18 cellular contexts compared by ENCODE assay signal in genomic region chr4:77787969-77788368, GRCh38. TPM values are rescaled to one million over a fixed set of nuclear protein-coding genes. Genes with fewer than 3 reads are reported as not detected.
DNase-seq lines count a peak whose midpoint lies in the region; ATAC-seq, FAIRE-seq and TF ChIP-seq lines count a peak whose summit lies in the region.
"Had no signal": no experiment of that assay in that cellular context is flagged by ENCODE, and none has a peak within 500 bp of the region (broad histone marks: within the 10 kb centered on the region; RNA-seq: fewer than 3 reads in every experiment).

No MANE protein-coding gene starts in this region.

- no peaks in the 10 kb centered on the region for H3K27me3 Mint-ChIP-seq in central memory CD8-positive, alpha-beta T cell
- H3K27me3 Mint-ChIP-seq: CD8-positive, alpha-beta memory T cell had no signal

- no peaks in the 10 kb centered on the region for H3K9me3 ChIP-seq in HepG2 (ENCODE audit: low read length)
- H3K9me3 ChIP-seq in right lobe of liver, result no peaks in the 10 kb centered on the region
- H3K9me3 ChIP-seq in SK-N-MC (ENCODE audit: low read depth, low read length), result no peaks in the 10 kb centered on the region
- no peaks in the 10 kb centered on the region for H3K9me3 ChIP-seq in MG63
- H3K9me3 ChIP-seq: BE2C, Caco-2 had no signal

- no peak overlapping the region for H3K27ac ChIP-seq in HepG2 (ENCODE audit: extremely low read length, insufficient read depth, low read length)
- no peak overlapping the region for H3K27ac ChIP-seq in right lobe of liver
- H3K27ac ChIP-seq in SK-N-MC, result peak overlapping the region; percentile 73
- H3K27ac ChIP-seq: C4-2B, GM23248 had no signal

- FAIRE-seq in HepG2 (lab: Jason Lieb, UNC), result no peak
- FAIRE-seq: H54, HTR-8/SVneo had no signal

- intact Hi-C loops in HepG2 (cut with micrococcal nuclease; ENCODE audit: unreplicated experiment), result no loop called here
- intact Hi-C loops in right lobe of liver (cut with DNase I), result no loop called here

- in situ Hi-C loops in HepG2 (cut with HindIII; ENCODE audit: extremely low pct_ligation_motif_present, low pct_unique_long_range_greater_than_20kb), result no loop called here

- TF ChIP-seq POLR2A in HepG2 (IDR thresholded peaks at IDR 0.05; ENCODE audit: insufficient read depth in 1 of 2, low read depth in 2 of 2, low read length in 2 of 2), result no peak
- TF ChIP-seq POLR2A in right lobe of liver (IDR thresholded peaks at IDR 0.05), result no peak

- peaks cover 69% of the 10 kb centered on the region for H3K4me1 Mint-ChIP-seq in central memory CD8-positive, alpha-beta T cell
- H3K4me1 Mint-ChIP-seq in stimulated activated effector memory CD8-positive, alpha-beta T cell treated with anti-CD3 and anti-CD28 coated beads, Interleukin-12 subunit alpha, Interleukin-12 subunit beta, amount 100 ng/mL, for 72 hours, result peaks cover 48% of the 10 kb centered on the region

- no peak overlapping the region for H3K4me3 Mint-ChIP-seq in central memory CD8-positive, alpha-beta T cell
- no peak overlapping the region for H3K4me3 Mint-ChIP-seq in stimulated activated effector memory CD8-positive, alpha-beta T cell treated with anti-CD3 and anti-CD28 coated beads, Interleukin-12 subunit alpha, Interleukin-12 subunit beta, amount 100 ng/mL, for 72 hours

- 98% methylated on average over 3 of the region's 3 CpGs for WGBS in HepG2 (ENCODE audit: low lambda C conversion rate)
- 88% methylated on average over 3 of the region's 3 CpGs for WGBS in right lobe of liver (ENCODE audit: insufficient coverage, low coverage, low lambda C conversion rate, missing lambda C conversion rate)

- H3K79me2 ChIP-seq in HepG2 (ENCODE audit: insufficient read depth, low read length), result peaks cover 54% of the 10 kb centered on the region

- TF ChIP-seq EP300 in HepG2 (IDR thresholded peaks at IDR 0.05; ENCODE audit: low read depth in 2 of 2, low read length in 2 of 2) (no peak), HepG2 (CRISPR knock-in tag; IDR thresholded peaks at IDR 0.05; ENCODE audit: borderline replicate concordance) (no peak)

- no peak for DNase-seq in HepG2 (ENCODE audit: low spot score)
- no peak for DNase-seq in right lobe of liver
- no peak for DNase-seq in SK-N-MC (ENCODE audit: low read depth, low spot score)
- no peak for DNase-seq in central memory CD8-positive, alpha-beta T cell (ENCODE audit: low spot score in 2 of 2)
- DNase-seq in stimulated activated effector memory CD8-positive, alpha-beta T cell treated with anti-CD3 and anti-CD28 coated beads, Interleukin-12 subunit alpha, Interleukin-12 subunit beta, amount 100 ng/mL, for 72 hours (ENCODE audit: low spot score in 2 of 2), result no peak
- DNase-seq in MG63, result no peak
- DNase-seq in cerebellar nuclear complex (lab: John Stamatoyannopoulos, UW), result no peak
- no peak for DNase-seq in stimulated activated CD4-positive, alpha-beta T cell treated with anti-CD3 and anti-CD28 coated beads, Interleukin-4, amount 100 ng/mL, for 1 hour
- DNase-seq: BE2C; Caco-2; CD8-positive, alpha-beta memory T cell; DND-41; GDM1; GM23248 had no signal

- no peaks in the 10 kb centered on the region for H3K27me3 ChIP-seq in HepG2 (ENCODE audit: control insufficient read depth in 1 of 2, insufficient read depth in 2 of 2, low read length in 2 of 2)
- H3K27me3 ChIP-seq in right lobe of liver, result no peaks in the 10 kb centered on the region
- H3K27me3 ChIP-seq in MG63, result no peaks in the 10 kb centered on the region
- H3K27me3 ChIP-seq: BE2C had no signal

- no TSS peak for BruUV-seq in HepG2 (replicated peaks; lab: Mats Ljungman, UMichigan)

- CTCF ChIA-PET in HepG2 (lab: Yijun Ruan, JAX; ENCODE audit: low intra/inter-chr PET ratio, low total read pairs), result no interaction called here

- H2AFZ ChIP-seq in HepG2 (ENCODE audit: low read length), result no peak overlapping the region
- H2AFZ ChIP-seq: GM23248 had no signal

- peaks cover 11% of the 10 kb centered on the region; the same call in 1 of the 2 replicates for H4K20me1 ChIP-seq in HepG2 (ENCODE audit: insufficient read depth, low read length)

- H3K36me3 Mint-ChIP-seq in central memory CD8-positive, alpha-beta T cell (ENCODE audit: insufficient read depth), result peaks cover 25% of the 10 kb centered on the region
- H3K36me3 Mint-ChIP-seq in stimulated activated effector memory CD8-positive, alpha-beta T cell treated with anti-CD3 and anti-CD28 coated beads, Interleukin-12 subunit alpha, Interleukin-12 subunit beta, amount 100 ng/mL, for 72 hours, result peaks cover 24% of the 10 kb centered on the region

- no peak for TF ChIP-seq RAD21 in HepG2 (CRISPR knock-in tag; IDR thresholded peaks at IDR 0.05)

- H3K9ac ChIP-seq in HepG2 (ENCODE audit: insufficient read depth, low read depth, low read length), result no peak overlapping the region
- peak overlapping the region; percentile 50 for H3K9ac ChIP-seq in SK-N-MC (ENCODE audit: insufficient read length)
- H3K9ac ChIP-seq: GM23248 had no signal

- H3K27ac Mint-ChIP-seq in central memory CD8-positive, alpha-beta T cell (ENCODE audit: low read depth), result peak overlapping the region; percentile 39
- H3K27ac Mint-ChIP-seq in stimulated activated effector memory CD8-positive, alpha-beta T cell treated with anti-CD3 and anti-CD28 coated beads, Interleukin-12 subunit alpha, Interleukin-12 subunit beta, amount 100 ng/mL, for 72 hours, result peak overlapping the region; percentile 46

- H3K4me1 ChIP-seq in HepG2 (ENCODE audit: insufficient read depth, low read length) (peaks cover 34% of the 10 kb centered on the region), right lobe of liver (peaks cover 0 to 5% (median 0%) of the 10 kb centered on the region in 4 donors)
- H3K4me1 ChIP-seq: BE2C had no signal

- TF ChIP-seq CTCF in HepG2 (CRISPR knock-in tag; IDR thresholded peaks at IDR 0.05) (no peak), right lobe of liver (IDR thresholded peaks at IDR 0.05) (no peak)

- POLR2A ChIA-PET in HepG2 (lab: Yijun Ruan, JAX), result no interaction called here

- no peaks in the 10 kb centered on the region for H3K36me3 ChIP-seq in HepG2 (replicated peaks in 1 of 2; ENCODE audit: control insufficient read depth in 1 of 2, insufficient read depth in 2 of 2, low read length in 2 of 2)
- H3K36me3 ChIP-seq in right lobe of liver, result no peaks in the 10 kb centered on the region
- H3K36me3 ChIP-seq in SK-N-MC (ENCODE audit: insufficient read depth, low read length), result no peaks in the 10 kb centered on the region
- H3K36me3 ChIP-seq in MG63, result no peaks in the 10 kb centered on the region
- H3K36me3 ChIP-seq: BE2C had no signal

- ATAC-seq in HepG2 (no peak), right lobe of liver (no peak)
- no peak for ATAC-seq in central memory CD8-positive, alpha-beta T cell (replicated peaks; ENCODE audit: extremely low read depth, poor library complexity, severe bottlenecking)
- no peak for ATAC-seq in stimulated activated effector memory CD8-positive, alpha-beta T cell treated with anti-CD3 and anti-CD28 coated beads, Interleukin-12 subunit alpha, Interleukin-12 subunit beta, amount 100 ng/mL, for 72 hours
- ATAC-seq: HCT116 had no signal

- H3K4me2 ChIP-seq in HepG2 (ENCODE audit: low read depth, low read length), result no peak overlapping the region

- H3K4me3 ChIP-seq in HepG2 (replicated peaks in 1 of 3; ENCODE audit: insufficient read depth in 1 of 3, low read depth in 2 of 3, low read length in 3 of 3) (no peak overlapping the region), right lobe of liver (no peak overlapping the region), SK-N-MC (peak overlapping the region; percentile 11; the same call in 1 of the 2 replicates), MG63 (no peak overlapping the region)
- H3K4me3 ChIP-seq: GM23248 had no signal

- H3K9me3 Mint-ChIP-seq in central memory CD8-positive, alpha-beta T cell, result no peaks in the 10 kb centered on the region
- no peaks in the 10 kb centered on the region for H3K9me3 Mint-ChIP-seq in stimulated activated effector memory CD8-positive, alpha-beta T cell treated with anti-CD3 and anti-CD28 coated beads, Interleukin-12 subunit alpha, Interleukin-12 subunit beta, amount 100 ng/mL, for 72 hours
- H3K9me3 Mint-ChIP-seq: CD8-positive, alpha-beta memory T cell had no signal

TF ChIP-seq in HepG2, 621 proteins besides CTCF, POLR2A, EP300 and RAD21 (continues in another document):
- no peak for TF ChIP-seq KLF13 (CRISPR knock-in tag; IDR thresholded peaks at IDR 0.05)
- peak; percentile 29; the same call in 1 of the 2 replicates for TF ChIP-seq MAFF (IDR thresholded peaks at IDR 0.05; ENCODE audit: low read depth, low read length)
- peak; percentile 14 to 63; a peak in 2 of 4 replicates for TF ChIP-seq MAFK (conservative IDR thresholded peaks at IDR 0.05 in 1 of 2, IDR thresholded peaks at IDR 0.05 in 1 of 2; ENCODE audit: low read length in 2 of 2)
- TF ChIP-seq ZNF713 (CRISPR knock-in tag; IDR thresholded peaks at IDR 0.05), result no peak
- no peak for TF ChIP-seq KMT2B (CRISPR knock-in tag; IDR thresholded peaks at IDR 0.05)

RNA-seq across cellular contexts. Expression of gene CNOT6L, which starts 31.2 kb away (rescaled TPM):
- total RNA-seq in HepG2 (2016; rRNA removed; fragmentation: Illumina TruSeq; extraction: Trizol) (13.5 and 33.3 TPM in 2 replicates), right lobe of liver (10 to 100 TPM in 5 of 6 experiments, 1 to 10 TPM in 1; 9.1 to 38.1 (median 25.0) TPM)
- total RNA-seq in HepG2 (2016; cell fraction: cytosol; rRNA removed; fragmentation: Illumina TruSeq; extraction: Trizol; ENCODE audit: low read depth), result 58.5 and 71.5 TPM in 2 replicates
- 14.5 and 30.1 TPM in 2 replicates for total RNA-seq in HepG2 (2016; cell fraction: insoluble cytoplasmic fraction; rRNA removed; fragmentation: Illumina TruSeq; extraction: Trizol)
- 17.4 and 18.7 TPM in 2 replicates for total RNA-seq in HepG2 (2016; cell fraction: membrane; rRNA removed; fragmentation: Illumina TruSeq; extraction: Trizol)
- 17.2 and 19.6 TPM in 2 replicates for total RNA-seq in HepG2 (2016; cell fraction: nucleus; rRNA removed; fragmentation: Illumina TruSeq; extraction: Trizol)
- 7.2 and 7.9 TPM in 2 replicates for polyA plus RNA-seq in HepG2 (2011; rRNA removed)
- 3.4 and 5.3 TPM in 2 replicates for polyA plus RNA-seq in HepG2 (2011; cell fraction: cytosol; rRNA removed)
- 6.9 and 8.7 TPM in 2 replicates for polyA plus RNA-seq in HepG2 (2011; cell fraction: nucleus; rRNA removed)
- 12.0 and 14.2 TPM in 2 replicates for polyA plus RNA-seq in HepG2 (2012)
- 0.74 and 0.78 TPM in 2 replicates for polyA plus RNA-seq in HepG2 (2016; cell fraction: cytosol; fragmentation: Illumina TruSeq; extraction: Trizol; ENCODE audit: low read depth)
- 17.9 and 19.3 TPM in 2 replicates for polyA plus RNA-seq in HepG2 (2016; cell fraction: insoluble cytoplasmic fraction; fragmentation: Illumina TruSeq; extraction: Trizol; ENCODE audit: low read depth)
- polyA plus RNA-seq in HepG2 (2016; cell fraction: membrane; fragmentation: Illumina TruSeq; extraction: Trizol; ENCODE audit: low read depth), result 4.2 and 4.3 TPM in 2 replicates
- polyA plus RNA-seq in HepG2 (2016; cell fraction: nucleus; fragmentation: Illumina TruSeq; extraction: Trizol; ENCODE audit: insufficient read depth, low read depth), result 12.5 and 14.3 TPM in 2 replicates
- 21.7 and 27.8 TPM in 2 replicates for polyA minus RNA-seq in HepG2 (2011; rRNA and poly(A)+ RNA removed; ENCODE audit: low replicate concordance)
- 27.0 and 36.9 TPM in 2 replicates for polyA minus RNA-seq in HepG2 (2011; cell fraction: cytosol; rRNA and poly(A)+ RNA removed)
- 45.2 and 52.0 TPM in 2 replicates for polyA minus RNA-seq in HepG2 (2011; cell fraction: nucleus; rRNA and poly(A)+ RNA removed)
- 1.9 and 6.1 TPM in 2 replicates for total RNA-seq in MG63 (2014; rRNA removed; shearing (Covaris generic); ENCODE audit: low replicate concordance)
